8 cellular contexts compared by ENCODE assay signal in the genomic region with DNA sequence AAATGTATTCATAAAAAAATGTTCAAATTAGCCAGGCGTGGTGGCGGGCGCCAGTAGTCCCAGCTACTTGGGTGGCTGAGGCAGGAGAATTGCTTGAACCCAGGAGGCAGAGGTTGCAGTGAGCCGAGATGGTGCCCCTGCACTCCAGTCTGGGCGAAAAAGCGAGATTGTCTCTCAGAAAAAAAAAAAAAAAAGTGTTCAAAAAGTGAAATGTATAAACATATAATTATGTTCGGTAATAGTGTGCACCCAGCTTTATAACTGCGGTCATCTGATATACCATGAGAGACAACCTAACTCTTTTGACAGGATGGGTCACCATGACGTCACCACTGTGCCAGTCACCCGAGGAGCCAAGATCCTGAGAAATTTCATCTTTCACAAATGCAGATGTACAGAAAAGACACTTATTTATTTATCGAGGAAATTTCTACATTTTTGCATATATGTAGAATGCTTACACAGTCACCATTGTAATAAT. TPM values are rescaled to one million over a fixed set of nuclear protein-coding genes. Genes with fewer than 3 reads are reported as not detected.
DNase-seq lines count a peak whose midpoint lies in the region; ATAC-seq, FAIRE-seq and TF ChIP-seq lines count a peak whose summit lies in the region.

No MANE protein-coding gene starts in this region.

- no peaks in the 10 kb centered on the region for H3K9me1 ChIP-seq in endothelial cell of umbilical vein (replicated peaks; ENCODE audit: control insufficient read depth, extremely low read depth, insufficient read depth, low read length)

- H4K20me1 ChIP-seq in endothelial cell of umbilical vein (replicated peaks; ENCODE audit: control insufficient read depth, extremely low read depth, insufficient read depth, low read length) (no peaks in the 10 kb centered on the region), neural progenitor cell (ENCODE audit: low read depth) (peaks cover 36% of the 10 kb centered on the region)

- no peaks in the 10 kb centered on the region for H3K9me3 Mint-ChIP-seq in neural progenitor cell

- peak overlapping the region; percentile 99 for H3K4me3 ChIP-seq in cardiac muscle cell
- H3K4me3 ChIP-seq in endothelial cell of umbilical vein (replicated peaks in 1 of 3; ENCODE audit: insufficient read depth in 1 of 3, low read depth in 1 of 3, low read length in 3 of 3): peak overlapping the region; percentile 56 to 67 (median 67)
- peak overlapping the region; percentile 100 for H3K4me3 ChIP-seq in neural progenitor cell

- peak overlapping the region; percentile 30 for H3K9ac ChIP-seq in endothelial cell of umbilical vein (replicated peaks; ENCODE audit: extremely low read depth, insufficient read depth, low read length)
- H3K9ac ChIP-seq in neural progenitor cell: no peak overlapping the region

- H3K4me1 ChIP-seq in cardiac muscle cell (ENCODE audit: low read depth) (peaks cover 12% of the 10 kb centered on the region), endothelial cell of umbilical vein (ENCODE audit: control insufficient read depth, extremely low read depth, insufficient read depth, low read length) (peaks cover 21% of the 10 kb centered on the region), neural progenitor cell (peaks cover 6% of the 10 kb centered on the region)

- POLR2A ChIA-PET in endothelial cell of umbilical vein (lab: Charles Lee): no interaction called here

- H3K4me3 Mint-ChIP-seq in neural progenitor cell: peak overlapping the region; percentile 82

- H3F3A ChIP-seq in neural progenitor cell (ENCODE audit: low read depth): peaks cover 4% of the 10 kb centered on the region

- CTCF ChIA-PET in endothelial cell of umbilical vein (lab: Charles Lee): interaction anchor here (0.5 to 4.4 kb wide), 8 partner anchors 15 to 416 kb away, joined by 4 to 45 read pairs (median 6); a partner anchor contains a TSS

- DNase-seq in cardiac muscle cell (ENCODE audit: low read depth in 1 of 2, low spot score in 1 of 2): peak in 1 of 2 donors; percentile 12
- no peak for DNase-seq in left ventricle myocardium superior
- DNase-seq in RPMI7951 (ENCODE audit: low read depth): peak; percentile 58
- DNase-seq in endothelial cell of umbilical vein (ENCODE audit: low read depth, low spot score): no peak
- no peak for DNase-seq in neural progenitor cell (ENCODE audit: low spot score)
- DNase-seq in activated CD4-positive, CD25-positive, alpha-beta regulatory T cell treated with anti-CD3 and anti-CD28 coated beads, Interleukin-2, amount 50 U/mL, for 72 hours: no peak
- DNase-seq in T1000 (lab: John Stamatoyannopoulos, UW): no peak

- H3K27ac ChIP-seq in cardiac muscle cell (no peak overlapping the region), endothelial cell of umbilical vein (ENCODE audit: insufficient read depth, low read depth, low read length) (no peak overlapping the region), neural progenitor cell (no peak overlapping the region)

- ATAC-seq in left ventricle myocardium superior (no peak), HG02642 (IDR thresholded peaks at IDR 0.05; ENCODE audit: poor library complexity, unreplicated experiment) (no peak)

- H3K36me3 ChIP-seq in cardiac muscle cell: no peaks in the 10 kb centered on the region
- no peaks in the 10 kb centered on the region for H3K36me3 ChIP-seq in endothelial cell of umbilical vein (ENCODE audit: control insufficient read depth in 2 of 2, extremely low read depth in 1 of 2, insufficient read depth in 2 of 2, low read length in 2 of 2)
- no peaks in the 10 kb centered on the region for H3K36me3 ChIP-seq in neural progenitor cell

- intact Hi-C loops in left ventricle myocardium superior (cut with micrococcal nuclease) (no loop called here), endothelial cell of umbilical vein (cut with micrococcal nuclease) (loop anchor here (1.0 to 5.0 kb wide), 8 partner anchors 20 to 615 kb away; a partner anchor contains a TSS)

- no peak overlapping the region for H3K27ac Mint-ChIP-seq in neural progenitor cell

- TF ChIP-seq CTCF in cardiac muscle cell (IDR thresholded peaks at IDR 0.05; ENCODE audit: low read depth, low read length) (no peak), endothelial cell of umbilical vein (IDR thresholded peaks at IDR 0.05; ENCODE audit: extremely low read depth in 1 of 2, insufficient read depth in 1 of 2, low read depth in 1 of 2, low read length in 2 of 2) (no peak), neural progenitor cell (IDR thresholded peaks at IDR 0.05) (no peak)

- dilution Hi-C loops in endothelial cell of umbilical vein (cut with MboI; ENCODE audit: extremely low pct_ligation_motif_present, low sequenced_read_pairs): no loop called here

- peaks cover 15% of the 10 kb centered on the region for H3K4me1 Mint-ChIP-seq in neural progenitor cell

- FAIRE-seq in endothelial cell of umbilical vein (lab: Jason Lieb, UNC): no peak

- TF ChIP-seq POLR2A in endothelial cell of umbilical vein (IDR thresholded peaks at IDR 0.05; ENCODE audit: low read depth, low read length): no peak

- H3K79me2 ChIP-seq in endothelial cell of umbilical vein (ENCODE audit: control insufficient read depth, insufficient read depth, low read length) (peaks cover 43% of the 10 kb centered on the region), neural progenitor cell (ENCODE audit: low read depth) (peaks cover 43% of the 10 kb centered on the region)

- H3K4me2 ChIP-seq in endothelial cell of umbilical vein (ENCODE audit: insufficient read depth, low read length): peak overlapping the region; percentile 86
- H3K4me2 ChIP-seq in neural progenitor cell: peak overlapping the region; percentile 73

- no peaks in the 10 kb centered on the region for H3K9me3 ChIP-seq in cardiac muscle cell (ENCODE audit: low read depth)
- no peaks in the 10 kb centered on the region for H3K9me3 ChIP-seq in endothelial cell of umbilical vein (replicated peaks; ENCODE audit: control insufficient read depth, insufficient read depth, low read length)
- H3K9me3 ChIP-seq in neural progenitor cell (ENCODE audit: low read depth): no peaks in the 10 kb centered on the region

- no peaks in the 10 kb centered on the region for H3K27me3 ChIP-seq in cardiac muscle cell
- H3K27me3 ChIP-seq in endothelial cell of umbilical vein (ENCODE audit: control insufficient read depth in 2 of 2, insufficient read depth in 2 of 2, low read length in 2 of 2): peaks cover 9 to 18% of the 10 kb centered on the region in 2 experiments
- peaks cover 19% of the 10 kb centered on the region for H3K27me3 ChIP-seq in neural progenitor cell

- H3K36me3 Mint-ChIP-seq in neural progenitor cell: no peaks in the 10 kb centered on the region

- H3K27me3 Mint-ChIP-seq in neural progenitor cell (ENCODE audit: insufficient read depth, low read depth): peaks cover 10% of the 10 kb centered on the region

- H2AFZ ChIP-seq in endothelial cell of umbilical vein (ENCODE audit: low read depth, low read length): peak overlapping the region; percentile 94
- H2AFZ ChIP-seq in neural progenitor cell (replicated peaks): peak overlapping the region; percentile 7

- BruUV-seq in endothelial cell of umbilical vein (replicated peaks; lab: Mats Ljungman, UMichigan): no TSS peak

TF ChIP-seq in endothelial cell of umbilical vein, 7 proteins besides CTCF, POLR2A, EP300 and RAD21 (continues in another document):
- TF ChIP-seq FOS (IDR thresholded peaks at IDR 0.05; ENCODE audit: borderline replicate concordance, insufficient read depth, low read length) (no peak), JUN (IDR thresholded peaks at IDR 0.05; ENCODE audit: borderline replicate concordance, insufficient read depth, insufficient read length, low read depth) (no peak)

RNA-seq across cellular contexts. Expression of a gene that starts 0.6 kb away (rescaled TPM):
- total RNA-seq in cardiac muscle cell: 27.4 and 28.4 TPM in 2 replicates
- polyA plus RNA-seq in cardiac muscle cell: 35.3 and 43.2 TPM in 2 replicates
- 23.3 TPM for total RNA-seq in left ventricle myocardium superior
- 20.7 and 23.9 TPM in 2 replicates for total RNA-seq in RPMI7951 (2014; rRNA removed; shearing (Covaris generic))
- 18.5 and 20.9 TPM in 2 replicates for total RNA-seq in endothelial cell of umbilical vein
- polyA plus RNA-seq in endothelial cell of umbilical vein: 15.1 and 16.0 TPM in 2 replicates
- polyA plus RNA-seq in endothelial cell of umbilical vein (2011; cell fraction: cytosol; rRNA removed): 19.3 and 21.7 TPM in 2 replicates
- 22.8 and 31.2 TPM in 2 replicates for polyA plus RNA-seq in endothelial cell of umbilical vein (2011; cell fraction: nucleus; rRNA removed)
- 19.2 and 22.2 TPM in 2 replicates for polyA plus RNA-seq in endothelial cell of umbilical vein (2012)
- polyA minus RNA-seq in endothelial cell of umbilical vein: 12.9 and 17.1 TPM in 2 replicates
- 16.8 TPM for polyA minus RNA-seq in endothelial cell of umbilical vein (2011; cell fraction: cytosol; rRNA and poly(A)+ RNA removed)
- polyA minus RNA-seq in endothelial cell of umbilical vein (2011; cell fraction: nucleus; rRNA and poly(A)+ RNA removed): 15.9 and 20.0 TPM in 2 replicates
- total RNA-seq in neural progenitor cell (ENCODE audit: low replicate concordance): 11.0 and 29.4 TPM in 2 replicates

RNA-seq across cellular contexts. Expression of a gene that starts 19.6 kb away (rescaled TPM):
- total RNA-seq in cardiac muscle cell (11.8 and 13.2 TPM in 2 replicates), left ventricle myocardium superior (9.6 TPM), endothelial cell of umbilical vein (14.1 and 17.4 TPM in 2 replicates), neural progenitor cell (ENCODE audit: low replicate concordance) (40.3 and 52.3 TPM in 2 replicates)
- polyA plus RNA-seq in cardiac muscle cell (9.8 and 16.0 TPM in 2 replicates), endothelial cell of umbilical vein (5.0 and 5.7 TPM in 2 replicates)
- 15.9 and 16.1 TPM in 2 replicates for total RNA-seq in RPMI7951 (2014; rRNA removed; shearing (Covaris generic))
- 6.3 and 6.7 TPM in 2 replicates for polyA plus RNA-seq in endothelial cell of umbilical vein (2011; cell fraction: cytosol; rRNA removed)
- polyA plus RNA-seq in endothelial cell of umbilical vein (2011; cell fraction: nucleus; rRNA removed): 12.8 and 13.5 TPM in 2 replicates
- 6.9 and 7.1 TPM in 2 replicates for polyA plus RNA-seq in endothelial cell of umbilical vein (2012)
- 31.6 and 31.9 TPM in 2 replicates for polyA minus RNA-seq in endothelial cell of umbilical vein
- 8.4 TPM for polyA minus RNA-seq in endothelial cell of umbilical vein (2011; cell fraction: cytosol; rRNA and poly(A)+ RNA removed)
- 70.8 and 79.2 TPM in 2 replicates for polyA minus RNA-seq in endothelial cell of umbilical vein (2011; cell fraction: nucleus; rRNA and poly(A)+ RNA removed)

RNA-seq across cellular contexts. Expression of a gene that starts 47.2 kb away (rescaled TPM):
- total RNA-seq in cardiac muscle cell (23.7 and 26.9 TPM in 2 replicates), left ventricle myocardium superior (28.4 TPM), endothelial cell of umbilical vein (22.0 and 22.6 TPM in 2 replicates), neural progenitor cell (ENCODE audit: low replicate concordance) (34.6 and 72.1 TPM in 2 replicates)
- polyA plus RNA-seq in cardiac muscle cell (37.6 and 42.6 TPM in 2 replicates), endothelial cell of umbilical vein (4.3 and 7.1 TPM in 2 replicates)
- 42.8 and 43.4 TPM in 2 replicates for total RNA-seq in RPMI7951 (2014; rRNA removed; shearing (Covaris generic))
- polyA plus RNA-seq in endothelial cell of umbilical vein (2011; cell fraction: cytosol; rRNA removed): 8.3 and 10.0 TPM in 2 replicates
- polyA plus RNA-seq in endothelial cell of umbilical vein (2011; cell fraction: nucleus; rRNA removed): 9.9 and 15.2 TPM in 2 replicates
- polyA plus RNA-seq in endothelial cell of umbilical vein (2012): 15.0 and 19.7 TPM in 2 replicates
- polyA minus RNA-seq in endothelial cell of umbilical vein: 2.7 and 4.6 TPM in 2 replicates
- 10.5 TPM for polyA minus RNA-seq in endothelial cell of umbilical vein (2011; cell fraction: cytosol; rRNA and poly(A)+ RNA removed)
- 12.7 and 13.5 TPM in 2 replicates for polyA minus RNA-seq in endothelial cell of umbilical vein (2011; cell fraction: nucleus; rRNA and poly(A)+ RNA removed)
